ENCODE assay signal across 7 cellular contexts in genomic region chr1:201468844-201469644, GRCh38. TPM values are rescaled to one million over a fixed set of nuclear protein-coding genes. Genes with fewer than 3 reads are reported as not detected.
A peak's percentile ranks its signal among the peaks of the same experiment; 100 is the strongest.
DNase-seq lines count a peak whose midpoint lies in the region; ATAC-seq and TF ChIP-seq lines count a peak whose summit lies in the region.

TSS of gene PHLDA3 (minus strand) at chr1:201469188. CDS start at chr1:201468786, 402 bp downstream.

- no peaks in the 10 kb centered on the region for H3K9me3 ChIP-seq in liver (ENCODE audit: control insufficient read depth in 4 of 4, low read length in 3 of 4)

- peaks cover 0 to 7% (median 1%) of the 10 kb centered on the region in 4 donors for H3K27me3 ChIP-seq in liver (ENCODE audit: control insufficient read depth in 4 of 4, insufficient read depth in 4 of 4, low read length in 3 of 4)

- no peak for TF ChIP-seq RAD21 in liver (IDR thresholded peaks at IDR 0.05)

- TF ChIP-seq CTCF in liver (IDR thresholded peaks at IDR 0.05; ENCODE audit: low read depth, low read length, missing input control), result no peak

- H3K4me1 ChIP-seq in liver (ENCODE audit: control insufficient read depth in 4 of 4, insufficient read depth in 4 of 4, low read length in 3 of 4), result peaks cover 0 to 13% (median 4%) of the 10 kb centered on the region in 4 donors

- H3K27ac ChIP-seq in liver (ENCODE audit: low read depth in 1 of 2, low read length in 2 of 2), result peak within 1 kb of the TSS; percentile 28 to 54

- peak within 1 kb of the TSS in 2 of 3 donors; percentile 7 to 55 for H3K4me3 ChIP-seq in liver (ENCODE audit: low read depth in 1 of 3, low read length in 3 of 3)

- ATAC-seq in GM18498 (IDR thresholded peaks at IDR 0.05; ENCODE audit: unreplicated experiment) (peak; percentile 89), HG02610 (IDR thresholded peaks at IDR 0.05; ENCODE audit: unreplicated experiment) (peak; percentile 90)
- peak; percentile 61 to 73 for ATAC-seq in activated CD4-positive, CD25-positive, alpha-beta regulatory T cell treated with anti-CD3 and anti-CD28 coated beads, Interleukin-2, amount 50 U/mL, for 24 hours

- 3% methylated on average over 76 of the region's 76 CpGs for WGBS in liver

- no peak within 1 kb of the TSS for H3K9ac ChIP-seq in liver (ENCODE audit: low read depth in 1 of 2, low read length in 2 of 2)

- DNase-seq in NCI-H1436 treated with DMSO at 0.1 percent for 48 hours (lab: John Stamatoyannopoulos, UW) (peak; percentile 69), ecto neural progenitor cell (ENCODE audit: low spot score) (peak; percentile 87)
- peak in 2 of 3 experiments; percentile 18 to 49 for DNase-seq in stimulated activated CD4-positive, alpha-beta T cell treated with anti-CD3 and anti-CD28 coated beads, TNF-alpha, amount 100 ng/mL, for 24 hours (ENCODE audit: low read depth in 3 of 3)

- no peaks in the 10 kb centered on the region for H3K36me3 ChIP-seq in liver (ENCODE audit: control insufficient read depth in 4 of 4, insufficient read depth in 3 of 4, low read depth in 1 of 4, low read length in 3 of 4)

TF ChIP-seq in liver, 16 proteins besides CTCF, POLR2A, EP300 and RAD21:
- TF ChIP-seq YY1 (IDR thresholded peaks at IDR 0.05) (no peak), HNF4G (IDR thresholded peaks at IDR 0.05) (no peak), FOXA1 (IDR thresholded peaks at IDR 0.05) (no peak), FOXA2 (IDR thresholded peaks at IDR 0.05) (no peak)

RNA-seq across cellular contexts. Expression of gene PHLDA3, which starts in this region (rescaled TPM):
- total RNA-seq in liver, result 1 to 10 TPM in 1 of 2 donors, under 1 TPM in 1; 0.67 to 1.4 TPM
- polyA plus RNA-seq in liver, result 1 to 10 TPM in 1 of 2 donors, under 1 TPM in 1; 0.36 to 2.2 TPM

Comparison
In these comparisons a context has a peak if more than half of its experiments do, and no peak if none do; other contexts are left out.
1. Peak in every context shown above with its lines: DNase-seq, ATAC-seq, H3K4me3 ChIP-seq and H3K27ac ChIP-seq.
2. DNase-seq: peak in every context shown above with its lines; median percentile 87 in ecto neural progenitor cell; 69 in NCI-H1436 treated with DMSO at 0.1 percent for 48 hours; 34 in stimulated activated CD4-positive, alpha-beta T cell treated with anti-CD3 and anti-CD28 coated beads, TNF-alpha, amount 100 ng/mL, for 24 hours.